Comparison of ENCODE assay signal across 26 cellular contexts in the genomic region with DNA sequence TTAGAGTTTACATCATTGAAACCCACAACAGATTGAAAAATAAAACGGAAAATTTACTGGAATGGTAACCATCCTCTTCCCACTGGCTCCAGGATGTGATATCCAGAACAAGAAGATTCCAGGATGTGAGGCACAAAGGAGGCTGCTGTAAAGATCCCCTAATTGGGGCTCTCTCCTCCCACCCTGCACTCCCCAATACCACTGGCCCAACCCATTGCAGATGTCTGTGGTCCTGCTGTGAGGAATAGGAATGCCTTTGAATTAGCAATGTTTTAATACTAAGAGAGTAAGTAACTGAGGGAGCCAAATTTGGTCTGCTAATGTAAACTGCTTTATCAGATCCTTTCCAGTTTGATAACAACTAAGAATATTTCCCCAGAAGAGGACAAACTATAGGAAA.
"Had no signal": no experiment of that assay in that cellular context is flagged by ENCODE, and none has a peak within 500 bp of the region (broad histone marks: within the 10 kb centered on the region; RNA-seq: fewer than 3 reads in every experiment).

No MANE protein-coding gene starts in this region.

- H3K36me3 ChIP-seq: gastroesophageal sphincter, heart left ventricle, left lung, neural progenitor cell, prostate gland, sigmoid colon, spleen, tibial artery had no signal

- ATAC-seq: esophagus mucosa; foreskin keratinocyte; gastroesophageal sphincter; heart left ventricle; left cardiac atrium; left lung; mucosa of descending colon; right cardiac atrium; stimulated activated memory B cell treated with anti-CD40 and anti-IgM and Interleukin-4, amounts not matched to agents 10 μg/mL and 1 μg/mL and 100 μg/mL, for 72 hours; stimulated activated naive CD8-positive, alpha-beta T cell treated with anti-CD3 and anti-CD28 coated beads, Interleukin-15, Interleukin-2, amounts not matched to agents 100 U/mL and 50 U/mL, for 24 hours had no signal

- H3K27me3 ChIP-seq: foreskin keratinocyte, gastroesophageal sphincter, heart left ventricle, hepatocyte, left lung, neural progenitor cell, sigmoid colon, spleen, testis, tibial artery had no signal

- H3K4me1 ChIP-seq: gastroesophageal sphincter, heart left ventricle, neural progenitor cell, prostate gland, sigmoid colon, spleen, testis, tibial artery had no signal

- H3K4me3 ChIP-seq: gastroesophageal sphincter, heart left ventricle, hepatocyte, left lung, mucosa of descending colon, neural progenitor cell, prostate gland, sigmoid colon, spleen, testis, tibial artery had no signal

- DNase-seq: effector CD8-positive, alpha-beta T cell; endodermal cell; foreskin keratinocyte; heart left ventricle; left cardiac atrium; left lung; mesenchymal stem cell; mucosa of descending colon; naive B cell; right cardiac atrium; sigmoid colon; spleen; stimulated activated CD4-positive, alpha-beta T cell treated with anti-CD3 and anti-CD28 coated beads, Interleukin-4, amount 100 ng/mL, for 4 hours; stimulated activated naive CD8-positive, alpha-beta T cell treated with anti-CD3 and anti-CD28 coated beads, Interleukin-15, Interleukin-2, amounts not matched to agents 100 U/mL and 50 U/mL, for 24 hours; substantia nigra; testis; tibial artery had no signal

- FAIRE-seq: colon, islet of Langerhans had no signal

- H3K9me3 ChIP-seq: gastroesophageal sphincter, heart left ventricle, left lung, mucosa of descending colon, prostate gland, sigmoid colon, spleen, testis, tibial artery had no signal

- H3K27ac ChIP-seq: epithelial cell of prostate, foreskin keratinocyte, gastroesophageal sphincter, heart left ventricle, hepatocyte, left lung, neural progenitor cell, prostate gland, sigmoid colon, spleen, testis, tibial artery had no signal
